10 cellular contexts compared by ENCODE assay signal in genomic region chr6:156729248-156729647, GRCh38. TPM values are rescaled to one million over a fixed set of nuclear protein-coding genes. Genes with fewer than 3 reads are reported as not detected.
DNase-seq lines count a peak whose midpoint lies in the region; ATAC-seq and TF ChIP-seq lines count a peak whose summit lies in the region.
"Had no signal": no experiment of that assay in that cellular context is flagged by ENCODE, and none has a peak within 500 bp of the region (broad histone marks: within the 10 kb centered on the region; RNA-seq: fewer than 3 reads in every experiment).

No MANE protein-coding gene starts in this region.

- no peak overlapping the region for H3K4me3 Mint-ChIP-seq in stimulated activated effector memory CD8-positive, alpha-beta T cell treated with anti-CD3 and anti-CD28 coated beads, Interleukin-12 subunit alpha, Interleukin-12 subunit beta, amount 100 ng/mL, for 72 hours
- H3K4me3 Mint-ChIP-seq in activated T-cell treated with anti-CD3 and anti-CD28 coated beads, Interleukin-2, amount 50 U/mL, for 24 hours, result no peak overlapping the region

- H3K9me3 ChIP-seq in upper lobe of right lung, result no peaks in the 10 kb centered on the region

- no peaks in the 10 kb centered on the region for H3K27me3 ChIP-seq in upper lobe of right lung

- POLR2A ChIA-PET in HEK293T (lab: Yijun Ruan, JAX), result no interaction called here

- H3K4me1 ChIP-seq in upper lobe of right lung, result no peaks in the 10 kb centered on the region

- H3K36me3 ChIP-seq in upper lobe of right lung, result no peaks in the 10 kb centered on the region

- CTCF ChIA-PET in HEK293T (lab: Yijun Ruan, JAX), result no interaction called here

- no peaks in the 10 kb centered on the region for H3K4me1 Mint-ChIP-seq in stimulated activated effector memory CD8-positive, alpha-beta T cell treated with anti-CD3 and anti-CD28 coated beads, Interleukin-12 subunit alpha, Interleukin-12 subunit beta, amount 100 ng/mL, for 72 hours
- peaks cover 7% of the 10 kb centered on the region for H3K4me1 Mint-ChIP-seq in activated T-cell treated with anti-CD3 and anti-CD28 coated beads, Interleukin-2, amount 50 U/mL, for 24 hours (ENCODE audit: low read depth)

- H3K4me3 ChIP-seq in upper lobe of right lung, result no peak overlapping the region

- no peak overlapping the region for H3K27ac Mint-ChIP-seq in stimulated activated effector memory CD8-positive, alpha-beta T cell treated with anti-CD3 and anti-CD28 coated beads, Interleukin-12 subunit alpha, Interleukin-12 subunit beta, amount 100 ng/mL, for 72 hours
- H3K27ac Mint-ChIP-seq in activated T-cell treated with anti-CD3 and anti-CD28 coated beads, Interleukin-2, amount 50 U/mL, for 24 hours, result no peak overlapping the region

- no peak for TF ChIP-seq CTCF in upper lobe of right lung (IDR thresholded peaks at IDR 0.05)

- H3K27me3 Mint-ChIP-seq in activated T-cell treated with anti-CD3 and anti-CD28 coated beads, Interleukin-2, amount 50 U/mL, for 24 hours, result no peaks in the 10 kb centered on the region

- no peaks in the 10 kb centered on the region for H3K9me3 Mint-ChIP-seq in stimulated activated effector memory CD8-positive, alpha-beta T cell treated with anti-CD3 and anti-CD28 coated beads, Interleukin-12 subunit alpha, Interleukin-12 subunit beta, amount 100 ng/mL, for 72 hours
- H3K9me3 Mint-ChIP-seq in activated T-cell treated with anti-CD3 and anti-CD28 coated beads, Interleukin-2, amount 50 U/mL, for 24 hours, result no peaks in the 10 kb centered on the region

- intact Hi-C loops in upper lobe of right lung (cut with DNase I), result no loop called here

- DNase-seq in activated CD4-positive, CD25-positive, alpha-beta regulatory T cell (lab: John Stamatoyannopoulos, UW), result no peak
- DNase-seq in HK-2 (ENCODE audit: unreplicated experiment), result peak; percentile 7
- peak; percentile 54 for DNase-seq in astrocyte of the hippocampus (ENCODE audit: low read depth, low spot score)
- no peak for DNase-seq in stimulated activated effector memory CD8-positive, alpha-beta T cell treated with anti-CD3 and anti-CD28 coated beads, Interleukin-12 subunit alpha, Interleukin-12 subunit beta, amount 100 ng/mL, for 72 hours (ENCODE audit: low spot score in 2 of 2)
- DNase-seq in upper lobe of right lung, result no peak
- DNase-seq in activated T-cell treated with anti-CD3 and anti-CD28 coated beads, Interleukin-2, amount 50 U/mL, for 24 hours, result no peak
- no peak for DNase-seq in HEK293T (ENCODE audit: extremely low spot score)
- DNase-seq: NCI-H1694 treated with DMSO at 0.1 percent for 48 hours, right cardiac atrium had no signal

- no peaks in the 10 kb centered on the region for H3K36me3 Mint-ChIP-seq in stimulated activated effector memory CD8-positive, alpha-beta T cell treated with anti-CD3 and anti-CD28 coated beads, Interleukin-12 subunit alpha, Interleukin-12 subunit beta, amount 100 ng/mL, for 72 hours
- H3K36me3 Mint-ChIP-seq in activated T-cell treated with anti-CD3 and anti-CD28 coated beads, Interleukin-2, amount 50 U/mL, for 24 hours (ENCODE audit: low read depth), result no peaks in the 10 kb centered on the region

- peak; percentile 56 to 75 for ATAC-seq in activated CD4-positive, CD25-positive, alpha-beta regulatory T cell treated with anti-CD3 and anti-CD28 coated beads, Interleukin-2, amount 50 U/mL, for 24 hours
- peak; percentile 63 for ATAC-seq in stimulated activated effector memory CD8-positive, alpha-beta T cell treated with anti-CD3 and anti-CD28 coated beads, Interleukin-12 subunit alpha, Interleukin-12 subunit beta, amount 100 ng/mL, for 72 hours
- ATAC-seq in upper lobe of right lung, result no peak
- ATAC-seq: right cardiac atrium had no signal

- no peak overlapping the region for H3K27ac ChIP-seq in upper lobe of right lung

TF ChIP-seq in HEK293T, 16 proteins besides CTCF, POLR2A, EP300 and RAD21:
- no peak for TF ChIP-seq L3MBTL2 (conservative IDR thresholded peaks at IDR 0.05)
- TF ChIP-seq ELF4 (IDR thresholded peaks at IDR 0.05), result no peak
- TF ChIP-seq BHLHE40 (IDR thresholded peaks at IDR 0.05; ENCODE audit: borderline replicate concordance), result no peak
- TF ChIP-seq FOXM1 (IDR thresholded peaks at IDR 0.05; ENCODE audit: borderline replicate concordance), result no peak
- TF ChIP-seq LEF1 (IDR thresholded peaks at IDR 0.05; ENCODE audit: borderline replicate concordance), result no peak
TF ChIP-seq in HEK293T: peak in this region for 0.

RNA-seq across cellular contexts. Expression of gene ARID1B, which starts 47.9 kb away (rescaled TPM):
- total RNA-seq in upper lobe of right lung, result 80.4 TPM

Comparison
In these comparisons a context has a peak if more than half of its experiments do, and no peak if none do; other contexts are left out.
1. DNase-seq: peak in HK-2 (single experiment) and astrocyte of the hippocampus (single experiment); none in activated CD4-positive, CD25-positive, alpha-beta regulatory T cell (0 of 4), stimulated activated effector memory CD8-positive, alpha-beta T cell treated with anti-CD3 and anti-CD28 coated beads, Interleukin-12 subunit alpha, Interleukin-12 subunit beta, amount 100 ng/mL, for 72 hours (0 of 2), upper lobe of right lung (single experiment), activated T-cell treated with anti-CD3 and anti-CD28 coated beads, Interleukin-2, amount 50 U/mL, for 24 hours (single experiment) and HEK293T (single experiment).